Comparison of ENCODE assay signal across 31 cellular contexts in the genomic region with DNA sequence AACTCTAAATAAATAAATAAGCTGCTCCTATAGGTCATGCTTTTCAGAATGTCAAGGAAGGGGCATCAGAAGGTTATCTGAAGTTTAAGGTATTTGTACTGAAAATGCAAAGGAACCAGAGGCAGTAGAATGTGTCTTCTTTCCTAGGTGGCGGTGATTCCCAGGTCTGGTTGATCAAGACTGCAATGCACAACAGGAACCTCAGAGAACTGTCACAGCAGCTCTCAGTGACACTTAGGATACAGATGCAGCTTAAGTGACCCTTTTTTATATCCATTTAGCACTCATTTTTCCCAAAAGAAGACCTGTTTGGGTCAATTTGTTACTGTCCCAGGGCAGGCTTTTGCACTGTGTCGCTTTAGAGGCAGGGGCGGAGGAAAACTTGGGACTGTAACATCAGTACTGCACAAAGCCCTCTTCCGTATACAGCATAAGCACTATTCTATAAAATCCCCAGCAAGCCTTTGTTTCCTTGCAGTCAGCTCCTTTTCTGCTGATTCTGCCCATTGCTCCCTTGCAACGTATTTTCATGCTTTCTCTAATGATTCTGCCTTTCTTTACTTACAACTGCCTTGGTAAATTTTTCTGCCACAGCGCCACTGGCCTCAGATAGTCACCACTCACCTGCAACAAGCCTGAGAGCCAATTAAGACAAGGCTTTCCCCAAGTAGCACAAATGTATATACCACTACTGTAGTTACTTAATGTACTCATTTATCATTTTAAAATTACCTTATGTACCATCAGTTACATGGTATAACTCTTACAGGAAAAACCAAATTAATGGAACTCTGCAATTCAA. TPM values are rescaled to one million over a fixed set of nuclear protein-coding genes. Genes with fewer than 3 reads are reported as not detected.
A peak's percentile ranks its signal among the peaks of the same experiment; 100 is the strongest.
DNase-seq lines count a peak whose midpoint lies in the region; ATAC-seq, FAIRE-seq and TF ChIP-seq lines count a peak whose summit lies in the region.
"Had no signal": no experiment of that assay in that cellular context is flagged by ENCODE, and none has a peak within 500 bp of the region (broad histone marks: within the 10 kb centered on the region; RNA-seq: fewer than 3 reads in every experiment).

No MANE protein-coding gene starts in this region.

- H3K9me2 ChIP-seq in Loucy (replicated peaks; ENCODE audit: low read depth, low read length): no peaks in the 10 kb centered on the region

- FAIRE-seq in GM19239 (lab: Jason Lieb, UNC): no peak
- FAIRE-seq: A549, kidney had no signal

- H3K4me2 ChIP-seq in Loucy (ENCODE audit: low read depth, low read length, poor library complexity, severe bottlenecking): peak overlapping the region; percentile 93

- H3F3A ChIP-seq in Loucy (ENCODE audit: low read depth): peaks cover 16% of the 10 kb centered on the region

- H3K27ac Mint-ChIP-seq in brain: peak overlapping the region in 3 of 5 experiments; percentile 9 to 59 (median 47)
- H3K27ac Mint-ChIP-seq in stimulated activated effector memory CD8-positive, alpha-beta T cell treated with anti-CD3 and anti-CD28 coated beads, Interleukin-12 subunit alpha, Interleukin-12 subunit beta, amount 100 ng/mL, for 72 hours: no peak overlapping the region
- no peak overlapping the region for H3K27ac Mint-ChIP-seq in glutamatergic neuron (ENCODE audit: unreplicated experiment)
- H3K27ac Mint-ChIP-seq: activated naive CD4-positive, alpha-beta T cell treated with anti-CD3 and anti-CD28 coated beads, Interleukin-2, amount 10 ng/mL, durations not matched to agents 7 days and 5 days; activated T-cell treated with anti-CD3 and anti-CD28 coated beads, Interleukin-2, amount 50 U/mL, for 24 hours had no signal

- no peaks in the 10 kb centered on the region for H3K9me3 ChIP-seq in Loucy (ENCODE audit: insufficient read depth, low read depth, low read length)
- H3K9me3 ChIP-seq: A549, colonic mucosa, SJCRH30, thyroid gland had no signal

- H3K4me1 ChIP-seq in Loucy (ENCODE audit: insufficient read depth, low read length, poor library complexity, severe bottlenecking): peaks cover 67% of the 10 kb centered on the region
- H3K4me1 ChIP-seq: colonic mucosa had no signal

- peak overlapping the region; percentile 31 for H3K4me3 Mint-ChIP-seq in activated T-cell treated with anti-CD3 and anti-CD28 coated beads, Interleukin-2, amount 50 U/mL, for 4 hours
- H3K4me3 Mint-ChIP-seq in brain (peak overlapping the region in 3 of 5 experiments; percentile 65 to 93 (median 79)), glutamatergic neuron (ENCODE audit: unreplicated experiment) (no peak overlapping the region)
- H3K4me3 Mint-ChIP-seq in stimulated activated effector memory CD8-positive, alpha-beta T cell treated with anti-CD3 and anti-CD28 coated beads, Interleukin-12 subunit alpha, Interleukin-12 subunit beta, amount 100 ng/mL, for 72 hours: peak overlapping the region; percentile 79
- H3K4me3 Mint-ChIP-seq: activated naive CD4-positive, alpha-beta T cell treated with anti-CD3 and anti-CD28 coated beads, Interleukin-2, amount 10 ng/mL, durations not matched to agents 7 days and 5 days had no signal

- H3K4me3 ChIP-seq in Loucy (ENCODE audit: low read length, poor library complexity, severe bottlenecking): peak overlapping the region; percentile 31
- H3K4me3 ChIP-seq: A549, cardiac muscle cell, colonic mucosa, SJCRH30, thyroid gland had no signal

- H4K20me1 ChIP-seq in Loucy (ENCODE audit: insufficient read depth, low read length, poor library complexity, severe bottlenecking): no peaks in the 10 kb centered on the region

- ATAC-seq in activated T-cell treated with anti-CD3 and anti-CD28 coated beads, Interleukin-2, amount 50 U/mL, for 4 hours: no peak
- no peak for ATAC-seq in stimulated activated effector memory CD8-positive, alpha-beta T cell treated with anti-CD3 and anti-CD28 coated beads, Interleukin-12 subunit alpha, Interleukin-12 subunit beta, amount 100 ng/mL, for 72 hours
- ATAC-seq: A549, sciatic nerve, T-cell had no signal

- H3K27me3 ChIP-seq in Loucy (ENCODE audit: insufficient read depth, low read length, poor library complexity, severe bottlenecking): peaks cover 4% of the 10 kb centered on the region
- H3K27me3 ChIP-seq: cardiac muscle cell, colonic mucosa, SJCRH30, thyroid gland had no signal

- H3K9me3 Mint-ChIP-seq in activated T-cell treated with anti-CD3 and anti-CD28 coated beads, Interleukin-2, amount 50 U/mL, for 4 hours: no peaks in the 10 kb centered on the region
- H3K9me3 Mint-ChIP-seq in brain: no peaks in the 10 kb centered on the region
- no peaks in the 10 kb centered on the region for H3K9me3 Mint-ChIP-seq in stimulated activated effector memory CD8-positive, alpha-beta T cell treated with anti-CD3 and anti-CD28 coated beads, Interleukin-12 subunit alpha, Interleukin-12 subunit beta, amount 100 ng/mL, for 72 hours
- H3K9me3 Mint-ChIP-seq in glutamatergic neuron (ENCODE audit: unreplicated experiment): no peaks in the 10 kb centered on the region
- H3K9me3 Mint-ChIP-seq: activated naive CD4-positive, alpha-beta T cell treated with anti-CD3 and anti-CD28 coated beads, Interleukin-2, amount 10 ng/mL, durations not matched to agents 7 days and 5 days; activated T-cell treated with anti-CD3 and anti-CD28 coated beads, Interleukin-2, amount 50 U/mL, for 24 hours; T-cell had no signal

- peaks cover 12% of the 10 kb centered on the region for H3K4me1 Mint-ChIP-seq in activated T-cell treated with anti-CD3 and anti-CD28 coated beads, Interleukin-2, amount 50 U/mL, for 4 hours (ENCODE audit: low read depth)
- H3K4me1 Mint-ChIP-seq in brain (peaks cover 25% of the 10 kb centered on the region), glutamatergic neuron (ENCODE audit: low read depth, unreplicated experiment) (peaks cover 5% of the 10 kb centered on the region)
- peaks cover 4% of the 10 kb centered on the region for H3K4me1 Mint-ChIP-seq in stimulated activated effector memory CD8-positive, alpha-beta T cell treated with anti-CD3 and anti-CD28 coated beads, Interleukin-12 subunit alpha, Interleukin-12 subunit beta, amount 100 ng/mL, for 72 hours

- H3K79me2 ChIP-seq in Loucy (ENCODE audit: insufficient read depth, low read length): peaks cover 37% of the 10 kb centered on the region

- no peaks in the 10 kb centered on the region for H3K36me3 Mint-ChIP-seq in activated T-cell treated with anti-CD3 and anti-CD28 coated beads, Interleukin-2, amount 50 U/mL, for 4 hours (ENCODE audit: insufficient read depth)
- H3K36me3 Mint-ChIP-seq in brain: peaks cover 14% of the 10 kb centered on the region
- H3K36me3 Mint-ChIP-seq in stimulated activated effector memory CD8-positive, alpha-beta T cell treated with anti-CD3 and anti-CD28 coated beads, Interleukin-12 subunit alpha, Interleukin-12 subunit beta, amount 100 ng/mL, for 72 hours: no peaks in the 10 kb centered on the region
- H3K36me3 Mint-ChIP-seq in glutamatergic neuron (ENCODE audit: unreplicated experiment): no peaks in the 10 kb centered on the region
- H3K36me3 Mint-ChIP-seq: T-cell had no signal

- TF ChIP-seq CTCF in Loucy (conservative IDR thresholded peaks at IDR 0.05; ENCODE audit: low read length): no peak
- TF ChIP-seq CTCF in brain (conservative IDR thresholded peaks at IDR 0.05): no peak
- TF ChIP-seq CTCF in glutamatergic neuron (IDR thresholded peaks at IDR 0.05; ENCODE audit: partially characterized antibody, unreplicated experiment): no peak

- no peaks in the 10 kb centered on the region for H3K36me3 ChIP-seq in Loucy (ENCODE audit: insufficient read depth, low read length)
- H3K36me3 ChIP-seq: cardiac muscle cell, colonic mucosa, SJCRH30 had no signal

- no peak overlapping the region for H2AFZ ChIP-seq in Loucy (ENCODE audit: low read length)

- no peaks in the 10 kb centered on the region for H3K27me3 Mint-ChIP-seq in activated T-cell treated with anti-CD3 and anti-CD28 coated beads, Interleukin-2, amount 50 U/mL, for 4 hours (ENCODE audit: low read depth)
- peaks cover 2% of the 10 kb centered on the region for H3K27me3 Mint-ChIP-seq in brain
- peaks cover 2% of the 10 kb centered on the region for H3K27me3 Mint-ChIP-seq in glutamatergic neuron (ENCODE audit: unreplicated experiment)

- no peak for DNase-seq in activated T-cell treated with anti-CD3 and anti-CD28 coated beads, Interleukin-2, amount 50 U/mL, for 4 hours
- no peak for DNase-seq in activated T-cell treated with anti-CD3 and anti-CD28 coated beads, Interleukin-2, amount 50 U/mL, for 1 hour
- no peak for DNase-seq in stimulated activated effector memory CD8-positive, alpha-beta T cell treated with anti-CD3 and anti-CD28 coated beads, Interleukin-12 subunit alpha, Interleukin-12 subunit beta, amount 100 ng/mL, for 72 hours (ENCODE audit: low spot score in 2 of 2)
- no peak for DNase-seq in GM19239 (ENCODE audit: insufficient read length, low spot score)
- no peak for DNase-seq in glutamatergic neuron
- DNase-seq in inferior parietal cortex (ENCODE audit: extremely low spot score): no peak
- DNase-seq: activated CD4-positive, alpha-beta T cell treated with anti-CD3 and anti-CD28 coated beads for 1 hour; activated CD8-positive, alpha-beta memory T cell treated with anti-CD3 and anti-CD28 coated beads for 24 hours; activated naive CD4-positive, alpha-beta T cell treated with anti-CD3 and anti-CD28 coated beads, Interleukin-2, amount 10 ng/mL, durations not matched to agents 7 days and 5 days; activated T-cell treated with anti-CD3 and anti-CD28 coated beads, Interleukin-2, amount 50 U/mL, for 24 hours; aorta; Calu3; colonic mucosa; effector memory CD4-positive, alpha-beta T cell; erythroblast; HCEC 1CT; kidney; midbrain; NCI-H2081; NCI-H2227 treated with DMSO at 0.1 percent for 48 hours; NCI-H526 treated with DMSO at 0.1 percent for 48 hours; SJCRH30; stimulated activated CD4-positive, alpha-beta T cell treated with anti-CD3 and anti-CD28 coated beads, Interleukin-12 subunit alpha, Interleukin-12 subunit beta, amount 100 ng/mL, for 4 hours; stimulated activated naive CD4-positive, alpha-beta T cell treated with Interleukin-2 at 50 U/mL for 16 hours; T-cell; thyroid gland had no signal

- H3K9ac ChIP-seq in Loucy (ENCODE audit: low read depth, low read length, poor library complexity, severe bottlenecking): peak overlapping the region; percentile 100

RNA-seq across cellular contexts. Expression of a gene that starts 1.5 kb away (rescaled TPM):
- 1 to 10 TPM; 5.2 to 9.6 (median 6.9) TPM for total RNA-seq in activated T-cell treated with anti-CD3 and anti-CD28 coated beads, Interleukin-2, amount 50 U/mL, for 4 hours
- polyA plus RNA-seq in brain (ENCODE audit: insufficient read depth, low read depth, low replicate concordance): 3.0 TPM
- 2.0 TPM for total RNA-seq in glutamatergic neuron (ENCODE audit: unreplicated experiment)
- total RNA-seq: sciatic nerve had no signal

Comparison
In these comparisons a context has a peak if more than half of its experiments do, and no peak if none do; other contexts are left out.
1. H3K27ac Mint-ChIP-seq: peak in brain (3 of 5); none in stimulated activated effector memory CD8-positive, alpha-beta T cell treated with anti-CD3 and anti-CD28 coated beads, Interleukin-12 subunit alpha, Interleukin-12 subunit beta, amount 100 ng/mL, for 72 hours (single experiment) and glutamatergic neuron (single experiment).